Comparison of ENCODE assay signal across 16 cellular contexts in the genomic region with DNA sequence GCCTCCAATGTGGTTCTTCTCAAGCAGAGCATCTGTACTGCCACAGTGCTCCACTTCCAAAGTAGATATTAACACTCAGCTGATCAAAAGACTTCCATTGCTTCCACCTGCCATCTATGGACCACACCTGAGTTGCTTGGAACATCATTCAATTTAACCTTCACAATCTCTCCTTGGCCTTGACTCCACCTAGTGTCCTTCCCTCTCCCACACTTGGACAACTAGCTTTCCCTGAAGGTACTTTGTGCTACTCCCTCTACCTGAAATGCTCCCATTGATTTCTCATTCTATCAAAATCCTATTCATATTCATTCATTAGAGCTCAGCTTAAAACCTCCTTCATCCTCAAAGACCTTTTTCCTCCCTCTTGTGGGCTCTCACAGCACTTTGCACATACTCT. TPM values are rescaled to one million over a fixed set of nuclear protein-coding genes. Genes with fewer than 3 reads are reported as not detected.
DNase-seq lines count a peak whose midpoint lies in the region; ATAC-seq and TF ChIP-seq lines count a peak whose summit lies in the region.
"Had no signal": no experiment of that assay in that cellular context is flagged by ENCODE, and none has a peak within 500 bp of the region (broad histone marks: within the 10 kb centered on the region; RNA-seq: fewer than 3 reads in every experiment).

No MANE protein-coding gene starts in this region.

- no peaks in the 10 kb centered on the region for H3K36me3 Mint-ChIP-seq in stimulated activated naive B cell treated with anti-CD40 and anti-IgM and Interleukin-4, amounts not matched to agents 10 μg/mL and 1 μg/mL and 100 μg/mL, for 72 hours
- H3K36me3 Mint-ChIP-seq: activated CD8-positive, alpha-beta memory T cell treated with anti-CD3 and anti-CD28 coated beads, Interleukin-2, amount 10 ng/mL, durations not matched to agents 7 days and 5 days; activated naive CD4-positive, alpha-beta T cell treated with anti-CD3 and anti-CD28 coated beads, Interleukin-2, amount 10 ng/mL, durations not matched to agents 7 days and 5 days had no signal

- H3K4me1 ChIP-seq in Panc1 (ENCODE audit: control insufficient read depth, insufficient read depth, low read length): no peaks in the 10 kb centered on the region
- peaks cover 2 to 9% of the 10 kb centered on the region in 2 donors for H3K4me1 ChIP-seq in esophagus (ENCODE audit: control insufficient read depth in 2 of 2, insufficient read depth in 2 of 2, low read length in 1 of 2)

- ATAC-seq in Panc1: peak; percentile 68; the same call in 1 of the 2 replicates
- ATAC-seq in stimulated activated naive B cell treated with anti-CD40 and anti-IgM and Interleukin-4, amounts not matched to agents 10 μg/mL and 1 μg/mL and 100 μg/mL, for 72 hours (replicated peaks): no peak
- ATAC-seq: activated CD8-positive, alpha-beta memory T cell treated with anti-CD3 and anti-CD28 coated beads, Interleukin-2, amount 10 ng/mL, durations not matched to agents 7 days and 5 days had no signal

- POLR2A ChIA-PET in Panc1 (lab: Charles Lee): no interaction called here

- no peak overlapping the region for H3K4me3 Mint-ChIP-seq in stimulated activated naive B cell treated with anti-CD40 and anti-IgM and Interleukin-4, amounts not matched to agents 10 μg/mL and 1 μg/mL and 100 μg/mL, for 72 hours
- H3K4me3 Mint-ChIP-seq: activated CD8-positive, alpha-beta memory T cell treated with anti-CD3 and anti-CD28 coated beads, Interleukin-2, amount 10 ng/mL, durations not matched to agents 7 days and 5 days; activated naive CD4-positive, alpha-beta T cell treated with anti-CD3 and anti-CD28 coated beads, Interleukin-2, amount 10 ng/mL, durations not matched to agents 7 days and 5 days had no signal

- CTCF ChIA-PET in Panc1 (lab: Charles Lee): interaction anchor here (0.7 kb wide), 1 partner anchor 117 kb away, joined by 4 read pairs; no protein-coding TSS in a partner anchor

- no peaks in the 10 kb centered on the region for H3K4me1 Mint-ChIP-seq in stimulated activated naive B cell treated with anti-CD40 and anti-IgM and Interleukin-4, amounts not matched to agents 10 μg/mL and 1 μg/mL and 100 μg/mL, for 72 hours
- H3K4me1 Mint-ChIP-seq: activated CD8-positive, alpha-beta memory T cell treated with anti-CD3 and anti-CD28 coated beads, Interleukin-2, amount 10 ng/mL, durations not matched to agents 7 days and 5 days; activated naive CD4-positive, alpha-beta T cell treated with anti-CD3 and anti-CD28 coated beads, Interleukin-2, amount 10 ng/mL, durations not matched to agents 7 days and 5 days had no signal

- intact Hi-C loops in Panc1 (cut with micrococcal nuclease; ENCODE audit: unreplicated experiment): loop anchor here (5.0 kb wide), 1 partner anchor 46 kb away; no protein-coding TSS in a partner anchor

- no peak overlapping the region for H3K27ac Mint-ChIP-seq in stimulated activated naive B cell treated with anti-CD40 and anti-IgM and Interleukin-4, amounts not matched to agents 10 μg/mL and 1 μg/mL and 100 μg/mL, for 72 hours
- H3K27ac Mint-ChIP-seq: activated CD8-positive, alpha-beta memory T cell treated with anti-CD3 and anti-CD28 coated beads, Interleukin-2, amount 10 ng/mL, durations not matched to agents 7 days and 5 days; activated naive CD4-positive, alpha-beta T cell treated with anti-CD3 and anti-CD28 coated beads, Interleukin-2, amount 10 ng/mL, durations not matched to agents 7 days and 5 days had no signal

- H3K27ac ChIP-seq in Panc1 (ENCODE audit: low read length) (no peak overlapping the region), esophagus (ENCODE audit: low read depth in 2 of 2, low read length in 1 of 2) (peak overlapping the region; percentile 76 to 81), skin epidermis (peak overlapping the region in 18 of 21 experiments; percentile 23 to 83 (median 58))
- H3K27ac ChIP-seq: KMS-11, neutrophil had no signal

- no TSS peak for BruUV-seq in Panc1 (replicated peaks; lab: Mats Ljungman, UMichigan)

- in situ Hi-C loops in Panc1 (cut with HindIII; ENCODE audit: low pct_unique_long_range_greater_than_20kb, low sequenced_read_pairs): no loop called here

- H3K4me3 ChIP-seq in Panc1 (ENCODE audit: low read depth in 2 of 2, low read length in 2 of 2) (no peak overlapping the region), esophagus (ENCODE audit: low read depth in 1 of 2, low read length in 2 of 2) (no peak overlapping the region), skin epidermis (no peak overlapping the region)
- H3K4me3 ChIP-seq: smooth muscle cell, suprapubic skin had no signal

- H3K9me3 Mint-ChIP-seq in stimulated activated naive B cell treated with anti-CD40 and anti-IgM and Interleukin-4, amounts not matched to agents 10 μg/mL and 1 μg/mL and 100 μg/mL, for 72 hours: no peaks in the 10 kb centered on the region
- H3K9me3 Mint-ChIP-seq: activated naive CD4-positive, alpha-beta T cell treated with anti-CD3 and anti-CD28 coated beads, Interleukin-2, amount 10 ng/mL, durations not matched to agents 7 days and 5 days had no signal

- H3K36me3 ChIP-seq in Panc1 (ENCODE audit: control insufficient read depth, insufficient read depth, low read length) (no peaks in the 10 kb centered on the region), esophagus (ENCODE audit: control insufficient read depth in 2 of 2, insufficient read depth in 2 of 2, low read length in 1 of 2) (no peaks in the 10 kb centered on the region)
- H3K36me3 ChIP-seq: neutrophil, suprapubic skin had no signal

- H3K27me3 Mint-ChIP-seq in stimulated activated naive B cell treated with anti-CD40 and anti-IgM and Interleukin-4, amounts not matched to agents 10 μg/mL and 1 μg/mL and 100 μg/mL, for 72 hours: peaks cover 4 to 31% of the 10 kb centered on the region in 2 donors

- TF ChIP-seq CTCF in Panc1 (IDR thresholded peaks at IDR 0.05): no peak

- H3K9me3 ChIP-seq in Panc1 (ENCODE audit: control insufficient read depth, insufficient read depth, low read depth, low read length) (no peaks in the 10 kb centered on the region), esophagus (ENCODE audit: control insufficient read depth in 2 of 2, insufficient read depth in 1 of 2, low read depth in 1 of 2, low read length in 1 of 2) (no peaks in the 10 kb centered on the region)
- H3K9me3 ChIP-seq: neutrophil, suprapubic skin had no signal

- DNase-seq in NCI-H1092 treated with DMSO at 0.1 percent for 48 hours (lab: John Stamatoyannopoulos, UW): peak; percentile 9
- DNase-seq in NCI-H1092 (lab: John Stamatoyannopoulos, UW): no peak
- no peak for DNase-seq in Panc1 (ENCODE audit: low read depth, low spot score)
- DNase-seq in stimulated activated naive B cell treated with anti-CD40 and anti-IgM and Interleukin-4, amounts not matched to agents 10 μg/mL and 1 μg/mL and 100 μg/mL, for 72 hours: no peak
- DNase-seq in nucleus accumbens (lab: John Stamatoyannopoulos, UW): no peak
- DNase-seq in hepatic stellate cell (ENCODE audit: low spot score): no peak
- DNase-seq: activated CD8-positive, alpha-beta memory T cell treated with anti-CD3 and anti-CD28 coated beads, Interleukin-2, amount 10 ng/mL, durations not matched to agents 7 days and 5 days; activated naive CD4-positive, alpha-beta T cell treated with anti-CD3 and anti-CD28 coated beads, Interleukin-2, amount 10 ng/mL, durations not matched to agents 7 days and 5 days; central memory CD4-positive, alpha-beta T cell; NCI-H187 treated with DMSO at 0.1 percent for 48 hours had no signal

- H3K27me3 ChIP-seq in Panc1 (ENCODE audit: control insufficient read depth, insufficient read depth, low read length): no peaks in the 10 kb centered on the region; the same call in 1 of the 2 replicates
- H3K27me3 ChIP-seq in esophagus (ENCODE audit: control insufficient read depth in 1 of 2, insufficient read depth in 2 of 2, low read length in 2 of 2): no peaks in the 10 kb centered on the region
- H3K27me3 ChIP-seq: suprapubic skin had no signal

RNA-seq across cellular contexts. Expression of a gene that starts 48.7 kb away (rescaled TPM):
- 23.4 TPM for total RNA-seq in Panc1 (2021; ENCODE audit: unreplicated experiment)
- polyA plus RNA-seq in Panc1 (2012; ENCODE audit: insufficient read length): 13.8 TPM
- 10 to 100 TPM; 23.3 to 28.7 TPM for polyA plus RNA-seq in esophagus

RNA-seq across cellular contexts. Expression of a gene that starts 49.1 kb away (rescaled TPM):
- 100.0 TPM for total RNA-seq in Panc1 (2021; ENCODE audit: unreplicated experiment)
- polyA plus RNA-seq in Panc1 (2012; ENCODE audit: insufficient read length): 66.2 TPM
- polyA plus RNA-seq in esophagus: 10 to 100 TPM; 44.8 to 45.9 TPM
